In genomic region chr4:8912506-8912905, GRCh38 we compare ENCODE assay signal across 27 cellular contexts. TPM values are rescaled to one million over a fixed set of nuclear protein-coding genes. Genes with fewer than 3 reads are reported as not detected.
DNase-seq lines count a peak whose midpoint lies in the region; ATAC-seq, FAIRE-seq and TF ChIP-seq lines count a peak whose summit lies in the region.
"Had no signal": no experiment of that assay in that cellular context is flagged by ENCODE, and none has a peak within 500 bp of the region (broad histone marks: within the 10 kb centered on the region; RNA-seq: fewer than 3 reads in every experiment).

No MANE protein-coding gene starts in this region.

- BruUV-seq in mammary epithelial cell (replicated peaks; lab: Mats Ljungman, UMichigan): no TSS peak

- H3K4me3 ChIP-seq in breast epithelium (no peak overlapping the region), mammary epithelial cell (replicated peaks in 1 of 3; ENCODE audit: insufficient read depth in 1 of 3, low read depth in 2 of 3, low read length in 3 of 3) (no peak overlapping the region), hepatocyte (no peak overlapping the region)
- H3K4me3 ChIP-seq: lower lobe of right lung, SJSA1, upper lobe of left lung had no signal

- no peak for FAIRE-seq in H54 (lab: Jason Lieb, UNC)
- FAIRE-seq: endothelial cell of umbilical vein had no signal

- H3K9me2 ChIP-seq in hepatocyte (replicated peaks; ENCODE audit: insufficient read depth): no peaks in the 10 kb centered on the region

- H4K20me1 ChIP-seq in mammary epithelial cell (ENCODE audit: insufficient read depth, low read length) (no peaks in the 10 kb centered on the region), hepatocyte (ENCODE audit: insufficient read depth, poor library complexity, severe bottlenecking) (no peaks in the 10 kb centered on the region)

- intact Hi-C loops in breast epithelium (cut with DNase I; ENCODE audit: low total_unique reads): no loop called here
- intact Hi-C loops in mammary epithelial cell (cut with micrococcal nuclease): loop anchor here (10.0 kb wide), 1 partner anchor 738 kb away; no protein-coding TSS in a partner anchor

- H3K27me3 ChIP-seq in breast epithelium (peaks cover 0 to 68% of the 10 kb centered on the region in 2 donors), mammary epithelial cell (ENCODE audit: insufficient read depth, low read length) (no peaks in the 10 kb centered on the region), hepatocyte (no peaks in the 10 kb centered on the region), foreskin keratinocyte (peaks cover 10% of the 10 kb centered on the region)
- H3K27me3 ChIP-seq: SJSA1, upper lobe of left lung had no signal

- no peaks in the 10 kb centered on the region for H3K4me1 ChIP-seq in breast epithelium
- no peaks in the 10 kb centered on the region for H3K4me1 ChIP-seq in mammary epithelial cell (ENCODE audit: insufficient read depth, low read length)
- H3K4me1 ChIP-seq in hepatocyte (ENCODE audit: insufficient read depth): no peaks in the 10 kb centered on the region
- no peaks in the 10 kb centered on the region for H3K4me1 ChIP-seq in foreskin keratinocyte
- H3K4me1 ChIP-seq: lower lobe of right lung, parathyroid adenoma, SJSA1 had no signal

- H3K27ac ChIP-seq in breast epithelium: no peak overlapping the region
- no peak overlapping the region for H3K27ac ChIP-seq in mammary epithelial cell (ENCODE audit: insufficient read depth, low read depth, low read length)
- no peak overlapping the region for H3K27ac ChIP-seq in hepatocyte
- no peak overlapping the region for H3K27ac ChIP-seq in foreskin keratinocyte
- H3K27ac ChIP-seq: C4-2B, lower lobe of right lung, parathyroid adenoma, SJSA1, upper lobe of left lung had no signal

- dilution Hi-C loops in mammary epithelial cell (cut with HindIII; ENCODE audit: low sequenced_read_pairs): loop anchor here (25.0 kb wide), 1 partner anchor 425 kb away; no protein-coding TSS in a partner anchor

- TF ChIP-seq CTCF in breast epithelium (IDR thresholded peaks at IDR 0.05) (no peak), mammary epithelial cell (conservative IDR thresholded peaks at IDR 0.05 in 1 of 2, IDR thresholded peaks at IDR 0.05 in 1 of 2; ENCODE audit: extremely low read depth in 1 of 2, insufficient read depth in 1 of 2, low read depth in 1 of 2, low read length in 2 of 2) (no peak), GM20000 (IDR thresholded peaks at IDR 0.05; ENCODE audit: extremely low read depth, missing control alignments) (no peak), hepatocyte (IDR thresholded peaks at IDR 0.05; ENCODE audit: poor library complexity) (no peak), foreskin keratinocyte (conservative IDR thresholded peaks at IDR 0.05) (no peak)

- DNase-seq in breast epithelium (ENCODE audit: low spot score in 2 of 2) (peak; percentile 6 to 35), mammary epithelial cell (no peak), GM20000 (ENCODE audit: low spot score) (peak; percentile 15), hepatocyte (ENCODE audit: low spot score) (peak; percentile 2), ureter (ENCODE audit: low spot score) (peak; percentile 30), H54 (ENCODE audit: insufficient read length, low spot score) (no peak), foreskin keratinocyte (no peak), COR-L47 (lab: John Stamatoyannopoulos, UW) (no peak)
- DNase-seq: activated naive CD4-positive, alpha-beta T cell treated with Interleukin-2 at 50 U/mL for 16 hours; activated T-cell treated with anti-CD3 and anti-CD28 coated beads, Interleukin-2, amount 50 U/mL, for 4 hours; kidney glomerular epithelial cell; NCI-H1105; NCI-H2029; NCI-H2227 treated with DMSO at 0.1 percent for 48 hours; nephron progenitor cell; right cardiac atrium; stimulated activated CD4-positive, alpha-beta T cell treated with anti-CD3 and anti-CD28 coated beads, Interleukin-2, amount 100 ng/mL, for 48 hours; T-helper 1 cell had no signal

- H3K36me3 ChIP-seq in breast epithelium (no peaks in the 10 kb centered on the region), mammary epithelial cell (ENCODE audit: insufficient read depth, low read length) (no peaks in the 10 kb centered on the region), hepatocyte (replicated peaks; ENCODE audit: insufficient read depth, low read depth) (no peaks in the 10 kb centered on the region)
- H3K36me3 ChIP-seq: lower lobe of right lung, SJSA1, upper lobe of left lung had no signal

- no peaks in the 10 kb centered on the region for H3K9me3 ChIP-seq in breast epithelium
- peaks cover 10% of the 10 kb centered on the region for H3K9me3 ChIP-seq in mammary epithelial cell (replicated peaks; ENCODE audit: insufficient read depth, low read length)
- H3K9me3 ChIP-seq in hepatocyte (ENCODE audit: low read depth): no peaks in the 10 kb centered on the region
- H3K9me3 ChIP-seq: lower lobe of right lung, SJSA1, upper lobe of left lung had no signal

- no peak for ATAC-seq in foreskin keratinocyte
- ATAC-seq: activated T-cell treated with anti-CD3 and anti-CD28 coated beads, Interleukin-2, amount 50 U/mL, for 4 hours; lower lobe of right lung; right cardiac atrium had no signal

- 89% methylated on average over 3 of the region's 6 CpGs for WGBS in mammary epithelial cell (ENCODE audit: low coverage, missing lambda C conversion rate)
- WGBS in hepatocyte (ENCODE audit: low lambda C conversion rate, missing lambda C conversion rate): 94% methylated on average over 6 of the region's 6 CpGs

- H3K9ac ChIP-seq in mammary epithelial cell (ENCODE audit: insufficient read depth, low read length): no peak overlapping the region
- H3K9ac ChIP-seq: parathyroid adenoma had no signal

- TF ChIP-seq POLR2A in breast epithelium (IDR thresholded peaks at IDR 0.05) (no peak), H54 (IDR thresholded peaks at IDR 0.05; ENCODE audit: low read depth, low read length) (no peak)

- in situ Hi-C loops in mammary epithelial cell (cut with MboI; ENCODE audit: low sequenced_read_pairs in 2 of 2): loop anchor here (10.0 to 25.0 kb wide), 3 partner anchors 298 to 450 kb away; no protein-coding TSS in a partner anchor

- H2AFZ ChIP-seq in mammary epithelial cell (ENCODE audit: low read depth, low read length): no peak overlapping the region
- no peak overlapping the region for H2AFZ ChIP-seq in hepatocyte
- H2AFZ ChIP-seq: parathyroid adenoma had no signal

- no peaks in the 10 kb centered on the region for H3K79me2 ChIP-seq in mammary epithelial cell (ENCODE audit: insufficient read depth, low read length)
- no peaks in the 10 kb centered on the region for H3K79me2 ChIP-seq in hepatocyte
- H3K79me2 ChIP-seq: parathyroid adenoma had no signal

- CTCF ChIA-PET in mammary epithelial cell (lab: Charles Lee; ENCODE audit: low non-redundant PET): no interaction called here

- no peak overlapping the region for H3K4me2 ChIP-seq in mammary epithelial cell (ENCODE audit: insufficient read depth, low read depth, low read length)
- no peak overlapping the region for H3K4me2 ChIP-seq in hepatocyte

RNA-seq across cellular contexts. Expression of gene HMX1, which starts 40.9 kb away (rescaled TPM):
- total RNA-seq in breast epithelium (not detected), mammary epithelial cell (not detected), hepatocyte (not detected in 2 replicates), ureter (not detected), foreskin keratinocyte (not detected in 2 replicates)
- polyA plus RNA-seq in mammary epithelial cell (not detected), hepatocyte (not detected in 2 replicates), foreskin keratinocyte (not detected in 2 replicates)
- polyA minus RNA-seq in mammary epithelial cell: not detected
- total RNA-seq: activated T-cell treated with anti-CD3 and anti-CD28 coated beads, Interleukin-2, amount 50 U/mL, for 4 hours; endothelial cell of umbilical vein; lower lobe of right lung; right cardiac atrium; RPMI7951; subcutaneous adipose tissue; upper lobe of left lung had no signal
- polyA plus RNA-seq: AG04450, endothelial cell of umbilical vein, right cardiac atrium had no signal

Comparison
In these comparisons a context has a peak if more than half of its experiments do, and no peak if none do; other contexts are left out.
1. DNase-seq: peak in breast epithelium (2 of 2), GM20000 (single experiment), hepatocyte (single experiment) and ureter (single experiment); none in mammary epithelial cell (single experiment), H54 (single experiment), foreskin keratinocyte (0 of 2) and COR-L47 (single experiment).